In genomic region chr22:24054356-24054755, GRCh38 we compare ENCODE assay signal across 22 cellular contexts. TPM values are rescaled to one million over a fixed set of nuclear protein-coding genes. Genes with fewer than 3 reads are reported as not detected.
"Had no signal": no experiment of that assay in that cellular context is flagged by ENCODE, and none has a peak within 500 bp of the region (broad histone marks: within the 10 kb centered on the region; RNA-seq: fewer than 3 reads in every experiment).

No MANE protein-coding gene starts in this region.

- ATAC-seq: left cardiac atrium; mucosa of descending colon; naive thymus-derived CD8-positive, alpha-beta T cell; stimulated activated naive CD8-positive, alpha-beta T cell treated with anti-CD3 and anti-CD28 coated beads, Interleukin-15, Interleukin-2, amounts not matched to agents 100 U/mL and 50 U/mL, for 24 hours; T-helper 17 cell; WTC11 had no signal

- H3K9me3 ChIP-seq: adrenal gland, esophagus muscularis mucosa, mucosa of descending colon, prostate gland, right lobe of liver, spleen, suprapubic skin, upper lobe of right lung had no signal

- H3K27ac Mint-ChIP-seq: activated CD4-positive, alpha-beta T cell treated with anti-CD3 and anti-CD28 coated beads, Interleukin-2, amount 10 ng/mL, durations not matched to agents 24 days and 14 days; activated naive CD4-positive, alpha-beta T cell treated with anti-CD3 and anti-CD28 coated beads, Interleukin-2, amount 10 ng/mL, durations not matched to agents 7 days and 5 days; activated T-helper 2 cell treated with anti-CD3 and anti-CD28 coated beads, Interferon-gamma antibody, Interleukin-2, Interleukin-4, amounts not matched to agents 10 μg/mL and 5 μg/mL and 100 μg/mL, durations not matched to agents 14 hours and 24 hours and 36 hours; WTC11 had no signal

- DNase-seq: activated CD4-positive, alpha-beta T cell treated with anti-CD3 and anti-CD28 coated beads, Interleukin-2, amount 10 ng/mL, durations not matched to agents 24 days and 14 days; activated naive CD4-positive, alpha-beta T cell treated with anti-CD3 and anti-CD28 coated beads, Interleukin-2, amount 10 ng/mL, durations not matched to agents 7 days and 5 days; adrenal gland; brain microvascular endothelial cell; cerebellar nuclear complex; left cardiac atrium; mucosa of descending colon; naive thymus-derived CD8-positive, alpha-beta T cell; nucleus accumbens; right lobe of liver; spleen; stimulated activated CD4-positive, alpha-beta T cell treated with anti-CD3 and anti-CD28 coated beads, Interleukin-2, amount 100 ng/mL, for 24 hours; stimulated activated naive CD8-positive, alpha-beta T cell treated with anti-CD3 and anti-CD28 coated beads, Interleukin-15, Interleukin-2, amounts not matched to agents 100 U/mL and 50 U/mL, for 24 hours; T-helper 17 cell; upper lobe of right lung had no signal

- H3K27ac ChIP-seq: adrenal gland, brain microvascular endothelial cell, esophagus muscularis mucosa, prostate gland, right lobe of liver, suprapubic skin, upper lobe of right lung had no signal

- H3K4me1 ChIP-seq: adrenal gland, prostate gland, right lobe of liver, suprapubic skin, upper lobe of right lung had no signal

- H3K4me3 ChIP-seq: adrenal gland, esophagus muscularis mucosa, lung, mucosa of descending colon, prostate gland, right lobe of liver, spleen, suprapubic skin, upper lobe of right lung had no signal

- H3K4me1 Mint-ChIP-seq: activated CD4-positive, alpha-beta T cell treated with anti-CD3 and anti-CD28 coated beads, Interleukin-2, amount 10 ng/mL, durations not matched to agents 24 days and 14 days; activated naive CD4-positive, alpha-beta T cell treated with anti-CD3 and anti-CD28 coated beads, Interleukin-2, amount 10 ng/mL, durations not matched to agents 7 days and 5 days; WTC11 had no signal

- H3K9me3 Mint-ChIP-seq: activated CD4-positive, alpha-beta T cell treated with anti-CD3 and anti-CD28 coated beads, Interleukin-2, amount 10 ng/mL, durations not matched to agents 24 days and 14 days; activated naive CD4-positive, alpha-beta T cell treated with anti-CD3 and anti-CD28 coated beads, Interleukin-2, amount 10 ng/mL, durations not matched to agents 7 days and 5 days; activated T-helper 2 cell treated with anti-CD3 and anti-CD28 coated beads, Interferon-gamma antibody, Interleukin-2, Interleukin-4, amounts not matched to agents 10 μg/mL and 5 μg/mL and 100 μg/mL, durations not matched to agents 14 hours and 24 hours and 36 hours; naive thymus-derived CD8-positive, alpha-beta T cell; WTC11 had no signal

- H3K4me3 Mint-ChIP-seq: activated CD4-positive, alpha-beta T cell treated with anti-CD3 and anti-CD28 coated beads, Interleukin-2, amount 10 ng/mL, durations not matched to agents 24 days and 14 days; activated naive CD4-positive, alpha-beta T cell treated with anti-CD3 and anti-CD28 coated beads, Interleukin-2, amount 10 ng/mL, durations not matched to agents 7 days and 5 days; T-helper 17 cell; WTC11 had no signal

- H3K27me3 Mint-ChIP-seq: activated CD4-positive, alpha-beta T cell treated with anti-CD3 and anti-CD28 coated beads, Interleukin-2, amount 10 ng/mL, durations not matched to agents 24 days and 14 days; activated naive CD4-positive, alpha-beta T cell treated with anti-CD3 and anti-CD28 coated beads, Interleukin-2, amount 10 ng/mL, durations not matched to agents 7 days and 5 days; naive thymus-derived CD8-positive, alpha-beta T cell; T-helper 17 cell had no signal

- H3K27me3 ChIP-seq: adrenal gland, brain microvascular endothelial cell, esophagus muscularis mucosa, right lobe of liver, spleen, suprapubic skin, upper lobe of right lung had no signal

RNA-seq across cellular contexts. Expression of gene GSTT4, which starts 49.1 kb away (rescaled TPM):
- total RNA-seq: activated CD4-positive, alpha-beta T cell treated with anti-CD3 and anti-CD28 coated beads, Interleukin-2, amount 10 ng/mL, durations not matched to agents 24 days and 14 days; activated T-helper 2 cell treated with anti-CD3 and anti-CD28 coated beads, Interferon-gamma antibody, Interleukin-2, Interleukin-4, amounts not matched to agents 10 μg/mL and 5 μg/mL and 100 μg/mL, durations not matched to agents 14 hours and 24 hours and 36 hours; adrenal gland; esophagus muscularis mucosa; fibroblast of villous mesenchyme; left cardiac atrium; lung; mucosa of descending colon; naive thymus-derived CD8-positive, alpha-beta T cell; right lobe of liver; spleen; suprapubic skin; T-helper 17 cell; upper lobe of right lung; WTC11 had no signal
- polyA plus RNA-seq: adrenal gland; lung; naive thymus-derived CD8-positive, alpha-beta T cell; spleen had no signal
